In genomic region chr5:175836741-175837729, GRCh38 we compare ENCODE assay signal across 2 cellular contexts.
TF ChIP-seq lines count a peak whose summit lies in the region.

No MANE protein-coding gene starts in this region.

TF ChIP-seq in A549, 52 proteins besides CTCF, POLR2A, EP300 and RAD21 (continued from another document):
- TF ChIP-seq EHMT2 (IDR thresholded peaks at IDR 0.05; ENCODE audit: low read depth): no peak
- no peak for TF ChIP-seq HDAC2 (IDR thresholded peaks at IDR 0.05)
- no peak for TF ChIP-seq ZSCAN20 (CRISPR knock-in tag; IDR thresholded peaks at IDR 0.05)
- TF ChIP-seq RARB (CRISPR knock-in tag; IDR thresholded peaks at IDR 0.05): no peak
- TF ChIP-seq JUNB (IDR thresholded peaks at IDR 0.05): no peak
TF ChIP-seq in A549: peak in this region for 0.

TF ChIP-seq in GM23338, 12 proteins besides CTCF, POLR2A, EP300 and RAD21 (continued from another document):
- TF ChIP-seq REST (IDR thresholded peaks at IDR 0.05; ENCODE audit: unreplicated experiment): no peak
- TF ChIP-seq NANOG (IDR thresholded peaks at IDR 0.05; ENCODE audit: borderline replicate concordance): no peak
- TF ChIP-seq EZH2phosphoT487 (IDR thresholded peaks at IDR 0.05; ENCODE audit: unreplicated experiment): no peak
- no peak for TF ChIP-seq ZNF462 (CRISPR knock-in tag; IDR thresholded peaks at IDR 0.05)
- TF ChIP-seq CREB1 (CRISPR knock-in tag; IDR thresholded peaks at IDR 0.05; ENCODE audit: low read depth): no peak
